In genomic region chr4:78691971-78692814, GRCh38 we compare ENCODE assay signal across 8 cellular contexts.
A peak's percentile ranks its signal among the peaks of the same experiment; 100 is the strongest.
DNase-seq lines count a peak whose midpoint lies in the region; ATAC-seq, FAIRE-seq and TF ChIP-seq lines count a peak whose summit lies in the region.

No MANE protein-coding gene starts in this region.

- BruUV-seq in HepG2 (replicated peaks; lab: Mats Ljungman, UMichigan): no TSS peak

- H3K4me2 ChIP-seq in HepG2 (ENCODE audit: low read depth, low read length): no peak overlapping the region
- H3K4me2 ChIP-seq in Karpas-422 (ENCODE audit: low read depth, low read length, poor library complexity, severe bottlenecking): no peak overlapping the region

- H3K79me2 ChIP-seq in HepG2 (ENCODE audit: insufficient read depth, low read length) (no peaks in the 10 kb centered on the region), Karpas-422 (ENCODE audit: low read length) (no peaks in the 10 kb centered on the region)

- no peak for TF ChIP-seq CTCF in right lobe of liver (IDR thresholded peaks at IDR 0.05)
- TF ChIP-seq CTCF in HepG2 (CRISPR knock-in tag; IDR thresholded peaks at IDR 0.05): no peak

- H2AFZ ChIP-seq in HepG2 (ENCODE audit: low read length) (no peak overlapping the region), Karpas-422 (ENCODE audit: low read length) (no peak overlapping the region)

- no peaks in the 10 kb centered on the region for H3K27me3 Mint-ChIP-seq in IgD-negative memory B cell

- H3K4me3 Mint-ChIP-seq in IgD-negative memory B cell: peak overlapping the region in 2 of 4 donors; percentile 19 to 57

- H3K9ac ChIP-seq in HepG2 (ENCODE audit: insufficient read depth, low read depth, low read length) (no peak overlapping the region), Karpas-422 (ENCODE audit: low read length) (no peak overlapping the region)

- POLR2A ChIA-PET in HepG2 (lab: Yijun Ruan, JAX): no interaction called here

- peak; percentile 70 to 90 (median 85) for ATAC-seq in right lobe of liver
- ATAC-seq in HepG2: no peak
- ATAC-seq in esophagus mucosa: peak; percentile 53
- no peak for ATAC-seq in GM21526 (IDR thresholded peaks at IDR 0.05; ENCODE audit: low FRiP score, unreplicated experiment)

- peak overlapping the region in 2 of 3 donors; percentile 10 to 86 for H3K27ac Mint-ChIP-seq in IgD-negative memory B cell

- H4K20me1 ChIP-seq in HepG2 (ENCODE audit: insufficient read depth, low read length) (no peaks in the 10 kb centered on the region), Karpas-422 (ENCODE audit: insufficient read depth, low read depth, low read length) (no peaks in the 10 kb centered on the region)

- H3K4me3 ChIP-seq in right lobe of liver: no peak overlapping the region
- H3K4me3 ChIP-seq in HepG2 (replicated peaks in 1 of 3; ENCODE audit: insufficient read depth in 1 of 3, low read depth in 2 of 3, low read length in 3 of 3): no peak overlapping the region
- no peak overlapping the region for H3K4me3 ChIP-seq in Karpas-422 (ENCODE audit: low read length)

- no peaks in the 10 kb centered on the region for H3K9me2 ChIP-seq in Karpas-422 (replicated peaks; ENCODE audit: insufficient read depth, low read length)

- H3K36me3 ChIP-seq in right lobe of liver (no peaks in the 10 kb centered on the region), HepG2 (replicated peaks in 1 of 2; ENCODE audit: control insufficient read depth in 1 of 2, insufficient read depth in 2 of 2, low read length in 2 of 2) (no peaks in the 10 kb centered on the region), Karpas-422 (ENCODE audit: insufficient read depth, low read length) (no peaks in the 10 kb centered on the region)

- H3K27ac ChIP-seq in right lobe of liver (peak overlapping the region in 1 of 3 donors; percentile 7), HepG2 (ENCODE audit: extremely low read length, insufficient read depth, low read length) (no peak overlapping the region), Karpas-422 (ENCODE audit: low read length) (no peak overlapping the region)

- TF ChIP-seq EP300 in HepG2 (IDR thresholded peaks at IDR 0.05; ENCODE audit: low read depth in 2 of 2, low read length in 2 of 2) (no peak), HepG2 (CRISPR knock-in tag; IDR thresholded peaks at IDR 0.05; ENCODE audit: borderline replicate concordance) (no peak)

- no peak for TF ChIP-seq RAD21 in HepG2 (CRISPR knock-in tag; IDR thresholded peaks at IDR 0.05)

- 18% methylated on average over 4 of the region's 4 CpGs for WGBS in right lobe of liver (ENCODE audit: insufficient coverage, low coverage, low lambda C conversion rate, missing lambda C conversion rate)
- WGBS in HepG2 (ENCODE audit: low lambda C conversion rate): 21% methylated on average over 4 of the region's 4 CpGs

- H3K9me3 ChIP-seq in right lobe of liver (no peaks in the 10 kb centered on the region), HepG2 (ENCODE audit: low read length) (no peaks in the 10 kb centered on the region), Karpas-422 (ENCODE audit: low read length) (no peaks in the 10 kb centered on the region)

- no peaks in the 10 kb centered on the region for H3K9me3 Mint-ChIP-seq in IgD-negative memory B cell

- no peaks in the 10 kb centered on the region for H3K4me1 ChIP-seq in right lobe of liver
- no peaks in the 10 kb centered on the region for H3K4me1 ChIP-seq in HepG2 (ENCODE audit: insufficient read depth, low read length)
- no peaks in the 10 kb centered on the region for H3K4me1 ChIP-seq in Karpas-422 (ENCODE audit: low read length)

- no peak for DNase-seq in right lobe of liver
- DNase-seq in HepG2 (ENCODE audit: low spot score): no peak
- DNase-seq in glomerular visceral epithelial cell (ENCODE audit: extremely low spot score): no peak
- no peak for DNase-seq in Karpas-422
- no peak for DNase-seq in activated effector memory CD4-positive, alpha-beta T cell treated with Interleukin-2 at 50 U/mL for 16 hours

- H3K27me3 ChIP-seq in right lobe of liver (no peaks in the 10 kb centered on the region), HepG2 (ENCODE audit: control insufficient read depth in 1 of 2, insufficient read depth in 2 of 2, low read length in 2 of 2) (no peaks in the 10 kb centered on the region), Karpas-422 (ENCODE audit: low read length) (no peaks in the 10 kb centered on the region)

- H3K4me1 Mint-ChIP-seq in IgD-negative memory B cell: peaks cover 20 to 29% (median 23%) of the 10 kb centered on the region in 3 donors

- H3K36me3 Mint-ChIP-seq in IgD-negative memory B cell: no peaks in the 10 kb centered on the region

- intact Hi-C loops in right lobe of liver (cut with DNase I): no loop called here
- intact Hi-C loops in HepG2 (cut with micrococcal nuclease; ENCODE audit: unreplicated experiment): no loop called here

- TF ChIP-seq POLR2A in right lobe of liver (IDR thresholded peaks at IDR 0.05) (no peak), HepG2 (IDR thresholded peaks at IDR 0.05; ENCODE audit: insufficient read depth in 1 of 2, low read depth in 2 of 2, low read length in 2 of 2) (no peak)

- in situ Hi-C loops in HepG2 (cut with HindIII; ENCODE audit: extremely low pct_ligation_motif_present, low pct_unique_long_range_greater_than_20kb): no loop called here

- no peak for FAIRE-seq in HepG2 (lab: Jason Lieb, UNC)

- CTCF ChIA-PET in HepG2 (lab: Yijun Ruan, JAX; ENCODE audit: low intra/inter-chr PET ratio, low total read pairs): no interaction called here

TF ChIP-seq in HepG2, 621 proteins besides CTCF, POLR2A, EP300 and RAD21 (continues in another document):
- TF ChIP-seq FOXK1 (CRISPR knock-in tag; IDR thresholded peaks at IDR 0.05; ENCODE audit: borderline replicate concordance, low read depth) (no peak), ZMAT3 (CRISPR knock-in tag; conservative IDR thresholded peaks at IDR 0.05) (no peak), EZH2 (conservative IDR thresholded peaks at IDR 0.05; ENCODE audit: low read depth, low read length) (no peak), ATF7 (IDR thresholded peaks at IDR 0.05) (no peak), ATF7 (CRISPR knock-in tag; IDR thresholded peaks at IDR 0.05) (no peak), HNRNPUL1 (IDR thresholded peaks at IDR 0.05; ENCODE audit: low read depth, low read length) (no peak), HOXA9 (CRISPR knock-in tag; IDR thresholded peaks at IDR 0.05; ENCODE audit: borderline replicate concordance) (no peak), ZNF414 (CRISPR knock-in tag; IDR thresholded peaks at IDR 0.05) (no peak), ZNF333 (CRISPR knock-in tag; IDR thresholded peaks at IDR 0.05; ENCODE audit: borderline replicate concordance) (no peak), RFXAP (CRISPR knock-in tag; IDR thresholded peaks at IDR 0.05; ENCODE audit: borderline replicate concordance) (no peak)
- TF ChIP-seq, protein P1, sequence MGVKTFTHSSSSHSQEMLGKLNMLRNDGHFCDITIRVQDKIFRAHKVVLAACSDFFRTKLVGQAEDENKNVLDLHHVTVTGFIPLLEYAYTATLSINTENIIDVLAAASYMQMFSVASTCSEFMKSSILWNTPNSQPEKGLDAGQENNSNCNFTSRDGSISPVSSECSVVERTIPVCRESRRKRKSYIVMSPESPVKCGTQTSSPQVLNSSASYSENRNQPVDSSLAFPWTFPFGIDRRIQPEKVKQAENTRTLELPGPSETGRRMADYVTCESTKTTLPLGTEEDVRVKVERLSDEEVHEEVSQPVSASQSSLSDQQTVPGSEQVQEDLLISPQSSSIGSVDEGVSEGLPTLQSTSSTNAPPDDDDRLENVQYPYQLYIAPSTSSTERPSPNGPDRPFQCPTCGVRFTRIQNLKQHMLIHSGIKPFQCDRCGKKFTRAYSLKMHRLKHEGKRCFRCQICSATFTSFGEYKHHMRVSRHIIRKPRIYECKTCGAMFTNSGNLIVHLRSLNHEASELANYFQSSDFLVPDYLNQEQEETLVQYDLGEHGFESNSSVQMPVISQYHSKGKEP (CRISPR knock-in tag; IDR thresholded peaks at IDR 0.05): no peak
- TF ChIP-seq, protein P2, sequence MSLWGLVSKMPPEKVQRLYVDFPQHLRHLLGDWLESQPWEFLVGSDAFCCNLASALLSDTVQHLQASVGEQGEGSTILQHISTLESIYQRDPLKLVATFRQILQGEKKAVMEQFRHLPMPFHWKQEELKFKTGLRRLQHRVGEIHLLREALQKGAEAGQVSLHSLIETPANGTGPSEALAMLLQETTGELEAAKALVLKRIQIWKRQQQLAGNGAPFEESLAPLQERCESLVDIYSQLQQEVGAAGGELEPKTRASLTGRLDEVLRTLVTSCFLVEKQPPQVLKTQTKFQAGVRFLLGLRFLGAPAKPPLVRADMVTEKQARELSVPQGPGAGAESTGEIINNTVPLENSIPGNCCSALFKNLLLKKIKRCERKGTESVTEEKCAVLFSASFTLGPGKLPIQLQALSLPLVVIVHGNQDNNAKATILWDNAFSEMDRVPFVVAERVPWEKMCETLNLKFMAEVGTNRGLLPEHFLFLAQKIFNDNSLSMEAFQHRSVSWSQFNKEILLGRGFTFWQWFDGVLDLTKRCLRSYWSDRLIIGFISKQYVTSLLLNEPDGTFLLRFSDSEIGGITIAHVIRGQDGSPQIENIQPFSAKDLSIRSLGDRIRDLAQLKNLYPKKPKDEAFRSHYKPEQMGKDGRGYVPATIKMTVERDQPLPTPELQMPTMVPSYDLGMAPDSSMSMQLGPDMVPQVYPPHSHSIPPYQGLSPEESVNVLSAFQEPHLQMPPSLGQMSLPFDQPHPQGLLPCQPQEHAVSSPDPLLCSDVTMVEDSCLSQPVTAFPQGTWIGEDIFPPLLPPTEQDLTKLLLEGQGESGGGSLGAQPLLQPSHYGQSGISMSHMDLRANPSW (CRISPR knock-in tag; IDR thresholded peaks at IDR 0.05; ENCODE audit: borderline replicate concordance): no peak
- TF ChIP-seq, protein P3, sequence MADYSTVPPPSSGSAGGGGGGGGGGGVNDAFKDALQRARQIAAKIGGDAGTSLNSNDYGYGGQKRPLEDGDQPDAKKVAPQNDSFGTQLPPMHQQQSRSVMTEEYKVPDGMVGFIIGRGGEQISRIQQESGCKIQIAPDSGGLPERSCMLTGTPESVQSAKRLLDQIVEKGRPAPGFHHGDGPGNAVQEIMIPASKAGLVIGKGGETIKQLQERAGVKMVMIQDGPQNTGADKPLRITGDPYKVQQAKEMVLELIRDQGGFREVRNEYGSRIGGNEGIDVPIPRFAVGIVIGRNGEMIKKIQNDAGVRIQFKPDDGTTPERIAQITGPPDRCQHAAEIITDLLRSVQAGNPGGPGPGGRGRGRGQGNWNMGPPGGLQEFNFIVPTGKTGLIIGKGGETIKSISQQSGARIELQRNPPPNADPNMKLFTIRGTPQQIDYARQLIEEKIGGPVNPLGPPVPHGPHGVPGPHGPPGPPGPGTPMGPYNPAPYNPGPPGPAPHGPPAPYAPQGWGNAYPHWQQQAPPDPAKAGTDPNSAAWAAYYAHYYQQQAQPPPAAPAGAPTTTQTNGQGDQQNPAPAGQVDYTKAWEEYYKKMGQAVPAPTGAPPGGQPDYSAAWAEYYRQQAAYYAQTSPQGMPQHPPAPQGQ (CRISPR knock-in tag; IDR thresholded peaks at IDR 0.05; ENCODE audit: borderline replicate concordance): no peak

Comparison
In these comparisons a context has a peak if more than half of its experiments do, and no peak if none do; other contexts are left out.
1. ATAC-seq: peak in right lobe of liver (4 of 4) and esophagus mucosa (single experiment); none in HepG2 (single experiment) and GM21526 (single experiment).